1 cellular context compared by ENCODE assay signal in the genomic region with DNA sequence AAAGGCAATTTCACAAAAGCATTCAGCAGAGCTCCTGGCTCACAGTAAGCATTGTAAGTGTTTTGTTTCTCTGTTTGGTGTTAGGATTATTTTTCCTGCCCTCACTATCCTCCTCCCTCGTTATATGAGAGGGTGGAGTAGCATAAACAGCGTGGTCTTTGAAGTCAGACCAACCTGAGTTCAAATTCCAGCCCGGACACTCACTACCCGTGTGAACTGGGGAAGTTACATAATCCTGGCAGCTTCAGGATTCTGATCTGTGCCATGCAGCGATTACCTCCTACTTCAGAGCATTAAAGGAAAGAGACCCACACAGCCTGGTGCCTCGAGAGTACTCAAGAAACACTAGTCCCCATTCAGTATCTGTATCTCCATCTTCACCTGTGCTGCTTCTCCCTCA.
A peak's percentile ranks its signal among the peaks of the same experiment; 100 is the strongest.
TF ChIP-seq lines count a peak whose summit lies in the region.

No MANE protein-coding gene starts in this region.

TF ChIP-seq in HepG2, 621 proteins besides CTCF, POLR2A, EP300 and RAD21 (continued from another document and continues in another):
- TF ChIP-seq PATZ1 (CRISPR knock-in tag; IDR thresholded peaks at IDR 0.05) (peak; percentile 47; the same call in 1 of the 2 replicates), ZNF281 (CRISPR knock-in tag; IDR thresholded peaks at IDR 0.05; ENCODE audit: borderline replicate concordance) (peak; percentile 58; the same call in 1 of the 2 replicates), MYNN (CRISPR knock-in tag; IDR thresholded peaks at IDR 0.05; ENCODE audit: low read depth) (no peak), ZNF225 (CRISPR knock-in tag; IDR thresholded peaks at IDR 0.05) (no peak; the same call in 1 of the 2 replicates), KLF13 (CRISPR knock-in tag; IDR thresholded peaks at IDR 0.05) (no peak), ZNF224 (CRISPR knock-in tag; IDR thresholded peaks at IDR 0.05) (no peak), ARID4A (CRISPR knock-in tag; IDR thresholded peaks at IDR 0.05; ENCODE audit: borderline replicate concordance) (no peak), HMGXB3 (CRISPR knock-in tag; IDR thresholded peaks at IDR 0.05; ENCODE audit: borderline replicate concordance) (peak; percentile 56; the same call in 1 of the 2 replicates), ZHX2 (IDR thresholded peaks at IDR 0.05; ENCODE audit: low read depth) (no peak), ZHX2 (CRISPR knock-in tag; IDR thresholded peaks at IDR 0.05; ENCODE audit: borderline replicate concordance) (no peak), ZNF737 (CRISPR knock-in tag; IDR thresholded peaks at IDR 0.05; ENCODE audit: borderline replicate concordance) (no peak), MED13 (CRISPR knock-in tag; IDR thresholded peaks at IDR 0.05) (no peak), ATAD3A (CRISPR knock-in tag; IDR thresholded peaks at IDR 0.05) (no peak), ZHX1 (CRISPR knock-in tag; IDR thresholded peaks at IDR 0.05; ENCODE audit: low read depth) (no peak), ARHGAP35 (CRISPR knock-in tag; IDR thresholded peaks at IDR 0.05; ENCODE audit: borderline replicate concordance) (no peak), RAD51 (IDR thresholded peaks at IDR 0.05; ENCODE audit: borderline replicate concordance) (no peak), PAX8 (CRISPR knock-in tag; IDR thresholded peaks at IDR 0.05; ENCODE audit: borderline replicate concordance) (no peak), FOXP1 (IDR thresholded peaks at IDR 0.05) (peak; percentile 44; the same call in 1 of the 2 replicates), FOXP1 (CRISPR knock-in tag; IDR thresholded peaks at IDR 0.05) (peak; percentile 94)
- TF ChIP-seq, protein P1, sequence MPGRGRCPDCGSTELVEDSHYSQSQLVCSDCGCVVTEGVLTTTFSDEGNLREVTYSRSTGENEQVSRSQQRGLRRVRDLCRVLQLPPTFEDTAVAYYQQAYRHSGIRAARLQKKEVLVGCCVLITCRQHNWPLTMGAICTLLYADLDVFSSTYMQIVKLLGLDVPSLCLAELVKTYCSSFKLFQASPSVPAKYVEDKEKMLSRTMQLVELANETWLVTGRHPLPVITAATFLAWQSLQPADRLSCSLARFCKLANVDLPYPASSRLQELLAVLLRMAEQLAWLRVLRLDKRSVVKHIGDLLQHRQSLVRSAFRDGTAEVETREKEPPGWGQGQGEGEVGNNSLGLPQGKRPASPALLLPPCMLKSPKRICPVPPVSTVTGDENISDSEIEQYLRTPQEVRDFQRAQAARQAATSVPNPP (CRISPR knock-in tag; IDR thresholded peaks at IDR 0.05) = no peak
- TF ChIP-seq, protein P2, sequence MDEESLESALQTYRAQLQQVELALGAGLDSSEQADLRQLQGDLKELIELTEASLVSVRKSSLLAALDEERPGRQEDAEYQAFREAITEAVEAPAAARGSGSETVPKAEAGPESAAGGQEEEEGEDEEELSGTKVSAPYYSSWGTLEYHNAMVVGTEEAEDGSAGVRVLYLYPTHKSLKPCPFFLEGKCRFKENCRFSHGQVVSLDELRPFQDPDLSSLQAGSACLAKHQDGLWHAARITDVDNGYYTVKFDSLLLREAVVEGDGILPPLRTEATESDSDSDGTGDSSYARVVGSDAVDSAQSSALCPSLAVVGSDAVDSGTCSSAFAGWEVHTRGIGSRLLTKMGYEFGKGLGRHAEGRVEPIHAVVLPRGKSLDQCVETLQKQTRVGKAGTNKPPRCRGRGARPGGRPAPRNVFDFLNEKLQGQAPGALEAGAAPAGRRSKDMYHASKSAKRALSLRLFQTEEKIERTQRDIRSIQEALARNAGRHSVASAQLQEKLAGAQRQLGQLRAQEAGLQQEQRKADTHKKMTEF (CRISPR knock-in tag; IDR thresholded peaks at IDR 0.05) = peak; percentile 74
